Comparison of ENCODE assay signal across 25 cellular contexts in genomic region chr10:80400136-80400804, GRCh38. TPM values are rescaled to one million over a fixed set of nuclear protein-coding genes. Genes with fewer than 3 reads are reported as not detected.
A peak's percentile ranks its signal among the peaks of the same experiment; 100 is the strongest.
DNase-seq lines count a peak whose midpoint lies in the region; ATAC-seq, FAIRE-seq and TF ChIP-seq lines count a peak whose summit lies in the region.
"Had no signal": no experiment of that assay in that cellular context is flagged by ENCODE, and none has a peak within 500 bp of the region (broad histone marks: within the 10 kb centered on the region; RNA-seq: fewer than 3 reads in every experiment).

No MANE protein-coding gene starts in this region.

- TF ChIP-seq EP300 in HepG2 (IDR thresholded peaks at IDR 0.05; ENCODE audit: low read depth in 2 of 2, low read length in 2 of 2) = no peak
- TF ChIP-seq EP300 in HepG2 (CRISPR knock-in tag; IDR thresholded peaks at IDR 0.05; ENCODE audit: borderline replicate concordance) = no peak

- H2AFZ ChIP-seq in mammary epithelial cell (ENCODE audit: low read depth, low read length) (peak overlapping the region; percentile 67), HepG2 (ENCODE audit: low read length) (no peak overlapping the region)
- H2AFZ ChIP-seq: GM23338 had no signal

- H3K9me3 Mint-ChIP-seq in MCF 10A (ENCODE audit: unreplicated experiment) = no peaks in the 10 kb centered on the region
- H3K9me3 Mint-ChIP-seq: CD4-positive, alpha-beta T cell; CD8-positive, alpha-beta memory T cell; GM23338; H9 had no signal

- TF ChIP-seq RAD21 in HepG2 (CRISPR knock-in tag; IDR thresholded peaks at IDR 0.05) = no peak

- peak overlapping the region; percentile 2 for H3K4me2 ChIP-seq in mammary epithelial cell (ENCODE audit: insufficient read depth, low read depth, low read length)
- no peak overlapping the region for H3K4me2 ChIP-seq in HepG2 (ENCODE audit: low read depth, low read length)
- H3K4me2 ChIP-seq: A549; BLaER1 treated with 17β-estradiol and CSF1 and Interleukin-3, amounts not matched to agents 10 nM and 100 nM; GM23338 had no signal

- H3K36me3 ChIP-seq in mammary epithelial cell (ENCODE audit: insufficient read depth, low read length) (no peaks in the 10 kb centered on the region), HepG2 (replicated peaks in 1 of 2; ENCODE audit: control insufficient read depth in 1 of 2, insufficient read depth in 2 of 2, low read length in 2 of 2) (no peaks in the 10 kb centered on the region), subcutaneous abdominal adipose tissue (ENCODE audit: control insufficient read depth in 5 of 5, insufficient read depth in 5 of 5, low read length in 5 of 5) (no peaks in the 10 kb centered on the region)
- H3K36me3 ChIP-seq: BE2C; BLaER1 treated with 17β-estradiol and CSF1 and Interleukin-3, amounts not matched to agents 10 nM and 100 nM had no signal

- no peak for FAIRE-seq in HepG2 (lab: Jason Lieb, UNC)
- FAIRE-seq: A549, D721Med, GM12878 had no signal

- no peak for DNase-seq in mammary epithelial cell
- DNase-seq in MCF 10A (ENCODE audit: unreplicated experiment) = no peak
- DNase-seq in HepG2 (ENCODE audit: low spot score) = no peak
- no peak for DNase-seq in activated effector memory CD4-positive, alpha-beta T cell treated with Interleukin-2 at 50 U/mL for 16 hours
- DNase-seq: ACHN; AML-193; BE2C; CD4-positive, alpha-beta T cell; CD8-positive, alpha-beta memory T cell; DMS 273 treated with DMSO at 0.1 percent for 48 hours; DMS79; EL; GDM1; H9 had no signal

- in situ Hi-C loops in mammary epithelial cell (cut with MboI; ENCODE audit: low sequenced_read_pairs in 2 of 2) (no loop called here), HepG2 (cut with HindIII; ENCODE audit: extremely low pct_ligation_motif_present, low pct_unique_long_range_greater_than_20kb) (no loop called here)

- dilution Hi-C loops in mammary epithelial cell (cut with HindIII; ENCODE audit: low sequenced_read_pairs) = no loop called here

- H3K9me3 ChIP-seq in mammary epithelial cell (replicated peaks; ENCODE audit: insufficient read depth, low read length) (no peaks in the 10 kb centered on the region), HepG2 (ENCODE audit: low read length) (no peaks in the 10 kb centered on the region), subcutaneous abdominal adipose tissue (ENCODE audit: control insufficient read depth in 5 of 5, low read length in 5 of 5) (no peaks in the 10 kb centered on the region)
- H3K9me3 ChIP-seq: A549; BE2C; BLaER1 treated with 17β-estradiol and CSF1 and Interleukin-3, amounts not matched to agents 10 nM and 100 nM had no signal

- H3K36me3 Mint-ChIP-seq in MCF 10A (ENCODE audit: insufficient read depth, unreplicated experiment) = no peaks in the 10 kb centered on the region
- H3K36me3 Mint-ChIP-seq: CD14-positive monocyte; CD8-positive, alpha-beta memory T cell had no signal

- no peak for TF ChIP-seq CTCF in mammary epithelial cell (conservative IDR thresholded peaks at IDR 0.05 in 1 of 2, IDR thresholded peaks at IDR 0.05 in 1 of 2; ENCODE audit: extremely low read depth in 1 of 2, insufficient read depth in 1 of 2, low read depth in 1 of 2, low read length in 2 of 2)
- TF ChIP-seq CTCF in MCF 10A (IDR thresholded peaks at IDR 0.05; ENCODE audit: unreplicated experiment) = no peak
- no peak for TF ChIP-seq CTCF in HepG2 (CRISPR knock-in tag; IDR thresholded peaks at IDR 0.05)

- H3K4me3 Mint-ChIP-seq in MCF 10A (ENCODE audit: unreplicated experiment) = no peak overlapping the region
- H3K4me3 Mint-ChIP-seq: CD14-positive monocyte; CD4-positive, alpha-beta T cell; CD8-positive, alpha-beta memory T cell; GM23338; H9 had no signal

- peaks cover 19% of the 10 kb centered on the region for H3K4me1 Mint-ChIP-seq in MCF 10A (ENCODE audit: insufficient read depth, unreplicated experiment)
- H3K4me1 Mint-ChIP-seq: CD14-positive monocyte; CD8-positive, alpha-beta memory T cell; GM23338 had no signal

- H3K27me3 ChIP-seq in mammary epithelial cell (ENCODE audit: insufficient read depth, low read length) (no peaks in the 10 kb centered on the region), HepG2 (ENCODE audit: control insufficient read depth in 1 of 2, insufficient read depth in 2 of 2, low read length in 2 of 2) (peaks cover 0 to 5% of the 10 kb centered on the region in 2 experiments; a peak in 1 of 5 replicates), subcutaneous abdominal adipose tissue (ENCODE audit: control insufficient read depth in 5 of 5, insufficient read depth in 4 of 5, low read length in 5 of 5) (no peaks in the 10 kb centered on the region)
- H3K27me3 ChIP-seq: BE2C; BLaER1 treated with 17β-estradiol and CSF1 and Interleukin-3, amounts not matched to agents 10 nM and 100 nM had no signal

- H3K27ac ChIP-seq in mammary epithelial cell (ENCODE audit: insufficient read depth, low read depth, low read length) (no peak overlapping the region), HepG2 (ENCODE audit: extremely low read length, insufficient read depth, low read length) (no peak overlapping the region), subcutaneous abdominal adipose tissue (ENCODE audit: low read depth, low read length) (peak overlapping the region; percentile 33)
- H3K27ac ChIP-seq: 22Rv1; A549; BLaER1 treated with 17β-estradiol and CSF1 and Interleukin-3, amounts not matched to agents 10 nM and 100 nM had no signal

- H4K20me1 ChIP-seq in mammary epithelial cell (ENCODE audit: insufficient read depth, low read length) (no peaks in the 10 kb centered on the region), HepG2 (ENCODE audit: insufficient read depth, low read length) (no peaks in the 10 kb centered on the region)
- H4K20me1 ChIP-seq: BLaER1 treated with 17β-estradiol and CSF1 and Interleukin-3, amounts not matched to agents 10 nM and 100 nM had no signal

- TF ChIP-seq POLR2A in HepG2 (IDR thresholded peaks at IDR 0.05; ENCODE audit: insufficient read depth in 1 of 2, low read depth in 2 of 2, low read length in 2 of 2) = no peak

- WGBS in mammary epithelial cell (ENCODE audit: low coverage, missing lambda C conversion rate) = 79% methylated on average over 8 of the region's 8 CpGs
- 51% methylated on average over 8 of the region's 8 CpGs for WGBS in HepG2 (ENCODE audit: low lambda C conversion rate)

- intact Hi-C loops in mammary epithelial cell (cut with micrococcal nuclease) (no loop called here), MCF 10A (cut with micrococcal nuclease) (no loop called here), HepG2 (cut with micrococcal nuclease; ENCODE audit: unreplicated experiment) (no loop called here)

- CTCF ChIA-PET in mammary epithelial cell (lab: Charles Lee; ENCODE audit: low non-redundant PET) = no interaction called here
- CTCF ChIA-PET in MCF 10A (lab: Yijun Ruan, JAX) = interaction anchor here (0.6 to 1.1 kb wide), 2 partner anchors 42 to 512 kb away, joined by 3 read pairs; no protein-coding TSS in a partner anchor
- CTCF ChIA-PET in HepG2 (lab: Yijun Ruan, JAX; ENCODE audit: low intra/inter-chr PET ratio, low total read pairs) = no interaction called here

- no peak overlapping the region for H3K9ac ChIP-seq in mammary epithelial cell (ENCODE audit: insufficient read depth, low read length)
- H3K9ac ChIP-seq in HepG2 (ENCODE audit: insufficient read depth, low read depth, low read length) = no peak overlapping the region
- no peak overlapping the region for H3K9ac ChIP-seq in subcutaneous abdominal adipose tissue (ENCODE audit: low read length in 5 of 5)
- H3K9ac ChIP-seq: BLaER1 treated with 17β-estradiol and CSF1 and Interleukin-3, amounts not matched to agents 10 nM and 100 nM had no signal

- no peaks in the 10 kb centered on the region for H3K27me3 Mint-ChIP-seq in MCF 10A (ENCODE audit: insufficient read depth, unreplicated experiment)
- H3K27me3 Mint-ChIP-seq: CD4-positive, alpha-beta T cell had no signal

- POLR2A ChIA-PET in MCF 10A (lab: Yijun Ruan, JAX) (interaction anchor here (0.6 kb wide), 2 partner anchors 10 to 109 kb away, joined by 3 read pairs; no protein-coding TSS in a partner anchor), HepG2 (lab: Yijun Ruan, JAX) (no interaction called here)

- ATAC-seq in HepG2 (peak; percentile 46; the same call in 1 of the 3 replicates), HG03039 (IDR thresholded peaks at IDR 0.05; ENCODE audit: unreplicated experiment) (no peak)
- ATAC-seq: GM12878, GM23338, HCT116 had no signal

- no peak overlapping the region for H3K4me3 ChIP-seq in mammary epithelial cell (replicated peaks in 1 of 3; ENCODE audit: insufficient read depth in 1 of 3, low read depth in 2 of 3, low read length in 3 of 3)
- H3K4me3 ChIP-seq in HepG2 (replicated peaks in 1 of 3; ENCODE audit: insufficient read depth in 1 of 3, low read depth in 2 of 3, low read length in 3 of 3) = no peak overlapping the region
- H3K4me3 ChIP-seq in subcutaneous abdominal adipose tissue (ENCODE audit: low read depth in 1 of 5, low read length in 5 of 5) = no peak overlapping the region
- H3K4me3 ChIP-seq: A549; BLaER1 treated with 17β-estradiol and CSF1 and Interleukin-3, amounts not matched to agents 10 nM and 100 nM; GM12878; GM23338 had no signal

- no TSS peak for BruUV-seq in mammary epithelial cell (replicated peaks; lab: Mats Ljungman, UMichigan)
- BruUV-seq in MCF 10A (replicated peaks; lab: Mats Ljungman, UMichigan) = no TSS peak
- no TSS peak for BruUV-seq in HepG2 (replicated peaks; lab: Mats Ljungman, UMichigan)

- H3K27ac Mint-ChIP-seq in MCF 10A (ENCODE audit: low read depth, unreplicated experiment) = no peak overlapping the region
- H3K27ac Mint-ChIP-seq: CD14-positive monocyte; CD4-positive, alpha-beta T cell; GM23338; H9 had no signal

- H3K79me2 ChIP-seq in mammary epithelial cell (ENCODE audit: insufficient read depth, low read length) = no peaks in the 10 kb centered on the region
- no peaks in the 10 kb centered on the region for H3K79me2 ChIP-seq in HepG2 (ENCODE audit: insufficient read depth, low read length)

- H3K4me1 ChIP-seq in mammary epithelial cell (ENCODE audit: insufficient read depth, low read length) (peaks cover 18% of the 10 kb centered on the region), HepG2 (ENCODE audit: insufficient read depth, low read length) (peaks cover 9% of the 10 kb centered on the region), subcutaneous abdominal adipose tissue (ENCODE audit: control insufficient read depth in 5 of 5, insufficient read depth in 5 of 5, low read length in 5 of 5) (peaks cover 1 to 17% (median 10%) of the 10 kb centered on the region in 5 donors)
- H3K4me1 ChIP-seq: A549, BE2C had no signal

RNA-seq across cellular contexts. Expression of gene PRXL2A, which starts 8.1 kb away (rescaled TPM):
- total RNA-seq in mammary epithelial cell (10 to 100 TPM; 11.0 to 58.6 TPM), MCF 10A (2022) (6.0 and 6.7 TPM in 2 replicates), HepG2 (2016; rRNA removed; fragmentation: Illumina TruSeq; extraction: Trizol) (57.4 and 79.9 TPM in 2 replicates)
- polyA plus RNA-seq in mammary epithelial cell (34.8 TPM), HepG2 (2011; rRNA removed) (43.9 and 44.0 TPM in 2 replicates)
- polyA minus RNA-seq in mammary epithelial cell = 14.7 TPM
- 61.0 and 61.6 TPM in 2 replicates for total RNA-seq in HepG2 (2016; cell fraction: cytosol; rRNA removed; fragmentation: Illumina TruSeq; extraction: Trizol; ENCODE audit: low read depth)
- total RNA-seq in HepG2 (2016; cell fraction: insoluble cytoplasmic fraction; rRNA removed; fragmentation: Illumina TruSeq; extraction: Trizol) = 60.4 and 81.6 TPM in 2 replicates
- total RNA-seq in HepG2 (2016; cell fraction: membrane; rRNA removed; fragmentation: Illumina TruSeq; extraction: Trizol) = 103 and 106 TPM in 2 replicates
- 46.3 and 54.0 TPM in 2 replicates for total RNA-seq in HepG2 (2016; cell fraction: nucleus; rRNA removed; fragmentation: Illumina TruSeq; extraction: Trizol)
- 30.6 and 48.5 TPM in 2 replicates for polyA plus RNA-seq in HepG2 (2011; cell fraction: cytosol; rRNA removed)
- 9.3 and 15.2 TPM in 2 replicates for polyA plus RNA-seq in HepG2 (2011; cell fraction: nucleus; rRNA removed)
- polyA plus RNA-seq in HepG2 (2012) = 75.8 and 86.2 TPM in 2 replicates
- polyA plus RNA-seq in HepG2 (2016; cell fraction: cytosol; fragmentation: Illumina TruSeq; extraction: Trizol; ENCODE audit: low read depth) = 96.8 and 103 TPM in 2 replicates
- 78.0 and 79.1 TPM in 2 replicates for polyA plus RNA-seq in HepG2 (2016; cell fraction: insoluble cytoplasmic fraction; fragmentation: Illumina TruSeq; extraction: Trizol; ENCODE audit: low read depth)
- 115 and 119 TPM in 2 replicates for polyA plus RNA-seq in HepG2 (2016; cell fraction: membrane; fragmentation: Illumina TruSeq; extraction: Trizol; ENCODE audit: low read depth)
- 101 and 103 TPM in 2 replicates for polyA plus RNA-seq in HepG2 (2016; cell fraction: nucleus; fragmentation: Illumina TruSeq; extraction: Trizol; ENCODE audit: insufficient read depth, low read depth)
- 10.9 and 11.9 TPM in 2 replicates for polyA minus RNA-seq in HepG2 (2011; rRNA and poly(A)+ RNA removed; ENCODE audit: low replicate concordance)
- 18.7 and 25.3 TPM in 2 replicates for polyA minus RNA-seq in HepG2 (2011; cell fraction: cytosol; rRNA and poly(A)+ RNA removed)
- polyA minus RNA-seq in HepG2 (2011; cell fraction: nucleus; rRNA and poly(A)+ RNA removed) = 10.4 and 12.6 TPM in 2 replicates

RNA-seq across cellular contexts. Expression of gene DYDC2, which starts 43.7 kb away (rescaled TPM):
- under 1 TPM in 1 of 2 donors, not detected in 1; 0.54 TPM for total RNA-seq in mammary epithelial cell
- not detected for polyA plus RNA-seq in mammary epithelial cell
- polyA minus RNA-seq in mammary epithelial cell = not detected
- not detected in 2 replicates for total RNA-seq in MCF 10A (2022)
- total RNA-seq in HepG2 (2016; rRNA removed; fragmentation: Illumina TruSeq; extraction: Trizol) = 2.3 and 4.2 TPM in 2 replicates
- total RNA-seq in HepG2 (2016; cell fraction: cytosol; rRNA removed; fragmentation: Illumina TruSeq; extraction: Trizol; ENCODE audit: low read depth) = 2.6 and 2.8 TPM in 2 replicates
- total RNA-seq in HepG2 (2016; cell fraction: insoluble cytoplasmic fraction; rRNA removed; fragmentation: Illumina TruSeq; extraction: Trizol) = 2.9 and 3.6 TPM in 2 replicates
- total RNA-seq in HepG2 (2016; cell fraction: membrane; rRNA removed; fragmentation: Illumina TruSeq; extraction: Trizol) = 6.5 and 7.7 TPM in 2 replicates
- total RNA-seq in HepG2 (2016; cell fraction: nucleus; rRNA removed; fragmentation: Illumina TruSeq; extraction: Trizol) = 1.3 TPM in 2 replicates
- polyA plus RNA-seq in HepG2 (2011; rRNA removed) = 0.98 and 2.3 TPM in 2 replicates
- 0.59 and 1.8 TPM in 2 replicates for polyA plus RNA-seq in HepG2 (2011; cell fraction: cytosol; rRNA removed)
- 0.27 and 1.1 TPM in 2 replicates for polyA plus RNA-seq in HepG2 (2011; cell fraction: nucleus; rRNA removed)
- 4.0 and 6.8 TPM in 2 replicates for polyA plus RNA-seq in HepG2 (2012)
- polyA plus RNA-seq in HepG2 (2016; cell fraction: cytosol; fragmentation: Illumina TruSeq; extraction: Trizol; ENCODE audit: low read depth) = 3.9 and 4.9 TPM in 2 replicates
- 3.9 and 4.6 TPM in 2 replicates for polyA plus RNA-seq in HepG2 (2016; cell fraction: insoluble cytoplasmic fraction; fragmentation: Illumina TruSeq; extraction: Trizol; ENCODE audit: low read depth)
- polyA plus RNA-seq in HepG2 (2016; cell fraction: membrane; fragmentation: Illumina TruSeq; extraction: Trizol; ENCODE audit: low read depth) = 6.4 and 7.3 TPM in 2 replicates
- 3.3 and 6.0 TPM in 2 replicates for polyA plus RNA-seq in HepG2 (2016; cell fraction: nucleus; fragmentation: Illumina TruSeq; extraction: Trizol; ENCODE audit: insufficient read depth, low read depth)
- 0.32 TPM in 1 of 2 replicates, not detected in the other for polyA minus RNA-seq in HepG2 (2011; rRNA and poly(A)+ RNA removed; ENCODE audit: low replicate concordance)
- 0.53 and 1.3 TPM in 2 replicates for polyA minus RNA-seq in HepG2 (2011; cell fraction: cytosol; rRNA and poly(A)+ RNA removed)
- polyA minus RNA-seq in HepG2 (2011; cell fraction: nucleus; rRNA and poly(A)+ RNA removed) = 0.62 TPM in 1 of 2 replicates, not detected in the other
- total RNA-seq: CD4-positive, alpha-beta T cell; CD8-positive, alpha-beta memory T cell; GM12878 had no signal
- polyA plus RNA-seq: CD14-positive monocyte; CD8-positive, alpha-beta memory T cell had no signal

RNA-seq across cellular contexts. Expression of gene DYDC1, which starts 43.7 kb away (rescaled TPM):
- total RNA-seq in mammary epithelial cell (not detected), MCF 10A (2022) (not detected in 2 replicates), HepG2 (2016; rRNA removed; fragmentation: Illumina TruSeq; extraction: Trizol) (not detected in 2 replicates)
- polyA plus RNA-seq in mammary epithelial cell (not detected), HepG2 (2011; rRNA removed) (not detected in 2 replicates)
- polyA minus RNA-seq in mammary epithelial cell = not detected
- not detected in 2 replicates for total RNA-seq in HepG2 (2016; cell fraction: cytosol; rRNA removed; fragmentation: Illumina TruSeq; extraction: Trizol; ENCODE audit: low read depth)
- not detected in 2 replicates for total RNA-seq in HepG2 (2016; cell fraction: insoluble cytoplasmic fraction; rRNA removed; fragmentation: Illumina TruSeq; extraction: Trizol)
- not detected in 2 replicates for total RNA-seq in HepG2 (2016; cell fraction: membrane; rRNA removed; fragmentation: Illumina TruSeq; extraction: Trizol)
- total RNA-seq in HepG2 (2016; cell fraction: nucleus; rRNA removed; fragmentation: Illumina TruSeq; extraction: Trizol) = not detected in 2 replicates
- polyA plus RNA-seq in HepG2 (2011; cell fraction: cytosol; rRNA removed) = not detected in 2 replicates
- polyA plus RNA-seq in HepG2 (2011; cell fraction: nucleus; rRNA removed) = not detected in 2 replicates
- polyA plus RNA-seq in HepG2 (2012) = not detected in 2 replicates
- not detected in 2 replicates for polyA plus RNA-seq in HepG2 (2016; cell fraction: cytosol; fragmentation: Illumina TruSeq; extraction: Trizol; ENCODE audit: low read depth)
- polyA plus RNA-seq in HepG2 (2016; cell fraction: insoluble cytoplasmic fraction; fragmentation: Illumina TruSeq; extraction: Trizol; ENCODE audit: low read depth) = not detected in 2 replicates
- not detected in 2 replicates for polyA plus RNA-seq in HepG2 (2016; cell fraction: membrane; fragmentation: Illumina TruSeq; extraction: Trizol; ENCODE audit: low read depth)
- not detected in 2 replicates for polyA plus RNA-seq in HepG2 (2016; cell fraction: nucleus; fragmentation: Illumina TruSeq; extraction: Trizol; ENCODE audit: insufficient read depth, low read depth)
- not detected in 2 replicates for polyA minus RNA-seq in HepG2 (2011; rRNA and poly(A)+ RNA removed; ENCODE audit: low replicate concordance)
- not detected in 2 replicates for polyA minus RNA-seq in HepG2 (2011; cell fraction: cytosol; rRNA and poly(A)+ RNA removed)
- not detected in 2 replicates for polyA minus RNA-seq in HepG2 (2011; cell fraction: nucleus; rRNA and poly(A)+ RNA removed)
- total RNA-seq: CD4-positive, alpha-beta T cell; CD8-positive, alpha-beta memory T cell; GM12878; GM23338; H4; H9 had no signal
- polyA plus RNA-seq: A549; CD14-positive monocyte; CD8-positive, alpha-beta memory T cell; GM12878; GM23338 had no signal

RNA-seq across cellular contexts. Expression of gene TSPAN14, which starts 53.8 kb away (rescaled TPM):
- total RNA-seq in mammary epithelial cell (100 to 1,000 TPM in 1 of 2 donors, 10 to 100 TPM in 1; 47.8 to 102 TPM), MCF 10A (2022) (46.9 and 53.7 TPM in 2 replicates), HepG2 (2016; rRNA removed; fragmentation: Illumina TruSeq; extraction: Trizol) (17.4 and 24.1 TPM in 2 replicates)
- polyA plus RNA-seq in mammary epithelial cell (97.2 TPM), HepG2 (2011; rRNA removed) (73.8 and 80.6 TPM in 2 replicates)
- polyA minus RNA-seq in mammary epithelial cell = 85.5 TPM
- total RNA-seq in HepG2 (2016; cell fraction: cytosol; rRNA removed; fragmentation: Illumina TruSeq; extraction: Trizol; ENCODE audit: low read depth) = 5.0 and 6.4 TPM in 2 replicates
- total RNA-seq in HepG2 (2016; cell fraction: insoluble cytoplasmic fraction; rRNA removed; fragmentation: Illumina TruSeq; extraction: Trizol) = 16.0 and 24.8 TPM in 2 replicates
- total RNA-seq in HepG2 (2016; cell fraction: membrane; rRNA removed; fragmentation: Illumina TruSeq; extraction: Trizol) = 15.7 and 18.1 TPM in 2 replicates
- total RNA-seq in HepG2 (2016; cell fraction: nucleus; rRNA removed; fragmentation: Illumina TruSeq; extraction: Trizol) = 28.9 and 38.5 TPM in 2 replicates
- polyA plus RNA-seq in HepG2 (2011; cell fraction: cytosol; rRNA removed) = 66.9 and 68.7 TPM in 2 replicates
- polyA plus RNA-seq in HepG2 (2011; cell fraction: nucleus; rRNA removed) = 64.3 and 75.0 TPM in 2 replicates
- polyA plus RNA-seq in HepG2 (2012) = 36.4 and 39.6 TPM in 2 replicates
- polyA plus RNA-seq in HepG2 (2016; cell fraction: cytosol; fragmentation: Illumina TruSeq; extraction: Trizol; ENCODE audit: low read depth) = 6.7 and 7.8 TPM in 2 replicates
- polyA plus RNA-seq in HepG2 (2016; cell fraction: insoluble cytoplasmic fraction; fragmentation: Illumina TruSeq; extraction: Trizol; ENCODE audit: low read depth) = 19.6 and 25.9 TPM in 2 replicates
- 15.4 and 16.2 TPM in 2 replicates for polyA plus RNA-seq in HepG2 (2016; cell fraction: membrane; fragmentation: Illumina TruSeq; extraction: Trizol; ENCODE audit: low read depth)
- polyA plus RNA-seq in HepG2 (2016; cell fraction: nucleus; fragmentation: Illumina TruSeq; extraction: Trizol; ENCODE audit: insufficient read depth, low read depth) = 59.1 and 62.2 TPM in 2 replicates
- polyA minus RNA-seq in HepG2 (2011; rRNA and poly(A)+ RNA removed; ENCODE audit: low replicate concordance) = 22.0 and 139 TPM in 2 replicates
- polyA minus RNA-seq in HepG2 (2011; cell fraction: cytosol; rRNA and poly(A)+ RNA removed) = 48.1 and 54.0 TPM in 2 replicates
- 39.9 and 48.0 TPM in 2 replicates for polyA minus RNA-seq in HepG2 (2011; cell fraction: nucleus; rRNA and poly(A)+ RNA removed)
